In genomic region chr3:23129817-23130216, GRCh38 we compare ENCODE assay signal across 8 cellular contexts.
DNase-seq lines count a peak whose midpoint lies in the region; ATAC-seq and TF ChIP-seq lines count a peak whose summit lies in the region.

No MANE protein-coding gene starts in this region.

- no peaks in the 10 kb centered on the region for H3K36me3 Mint-ChIP-seq in naive thymus-derived CD8-positive, alpha-beta T cell

- H3K27me3 ChIP-seq in parathyroid adenoma (ENCODE audit: control insufficient read depth, insufficient read depth, low read length): no peaks in the 10 kb centered on the region

- H3K4me1 Mint-ChIP-seq in naive thymus-derived CD8-positive, alpha-beta T cell: no peaks in the 10 kb centered on the region

- H3K27ac ChIP-seq in parathyroid adenoma: no peak overlapping the region

- H3K79me2 ChIP-seq in parathyroid adenoma: no peaks in the 10 kb centered on the region

- ATAC-seq in HG03342 (IDR thresholded peaks at IDR 0.05; ENCODE audit: unreplicated experiment): peak; percentile 81
- ATAC-seq in naive thymus-derived CD8-positive, alpha-beta T cell: no peak
- ATAC-seq in left lobe of liver: no peak

- H3K4me1 ChIP-seq in parathyroid adenoma: no peaks in the 10 kb centered on the region

- TF ChIP-seq CTCF in parathyroid adenoma (IDR thresholded peaks at IDR 0.05): no peak

- no peak overlapping the region for H3K4me3 Mint-ChIP-seq in naive thymus-derived CD8-positive, alpha-beta T cell

- H3K9me3 Mint-ChIP-seq in naive thymus-derived CD8-positive, alpha-beta T cell: no peaks in the 10 kb centered on the region

- H3K4me3 ChIP-seq in parathyroid adenoma (ENCODE audit: low read depth, low read length): no peak overlapping the region

- no peak overlapping the region for H3K27ac Mint-ChIP-seq in naive thymus-derived CD8-positive, alpha-beta T cell

- POLR2A ChIA-PET in naive thymus-derived CD8-positive, alpha-beta T cell (lab: Charles Lee): no interaction called here

- H3K9ac ChIP-seq in parathyroid adenoma: no peak overlapping the region

- peak overlapping the region; percentile 56 for H2AFZ ChIP-seq in parathyroid adenoma

- H3K4me2 ChIP-seq in parathyroid adenoma (ENCODE audit: low read length): peak overlapping the region; percentile 42

- DNase-seq in GM04504 (ENCODE audit: low read depth) (peak; percentile 26), astrocyte of the hippocampus (ENCODE audit: low read depth, low spot score) (peak; percentile 3), GM19238 (ENCODE audit: insufficient read length, low spot score) (no peak), left lobe of liver (ENCODE audit: low spot score) (no peak)
- DNase-seq in naive thymus-derived CD8-positive, alpha-beta T cell: no peak
- DNase-seq in stimulated activated naive CD4-positive, alpha-beta T cell treated with Interleukin-2 at 50 U/mL for 16 hours (lab: John Stamatoyannopoulos, UW): no peak

- no peaks in the 10 kb centered on the region for H3K9me3 ChIP-seq in parathyroid adenoma (ENCODE audit: control insufficient read depth, low read length)

- H3K36me3 ChIP-seq in parathyroid adenoma (ENCODE audit: control insufficient read depth, insufficient read depth, low read length): no peaks in the 10 kb centered on the region

- peaks cover 4 to 16% (median 8%) of the 10 kb centered on the region in 5 donors for H3K27me3 Mint-ChIP-seq in naive thymus-derived CD8-positive, alpha-beta T cell

Comparison
In these comparisons a context has a peak if more than half of its experiments do, and no peak if none do; other contexts are left out.
1. DNase-seq: peak in GM04504 (single experiment) and astrocyte of the hippocampus (single experiment); none in naive thymus-derived CD8-positive, alpha-beta T cell (0 of 10), GM19238 (single experiment), left lobe of liver (single experiment) and stimulated activated naive CD4-positive, alpha-beta T cell treated with Interleukin-2 at 50 U/mL for 16 hours (single experiment).